8 cellular contexts compared by ENCODE assay signal in genomic region chr9:35657327-35658143, GRCh38. TPM values are rescaled to one million over a fixed set of nuclear protein-coding genes. Genes with fewer than 3 reads are reported as not detected.
DNase-seq lines count a peak whose midpoint lies in the region; ATAC-seq and TF ChIP-seq lines count a peak whose summit lies in the region.

Gene RMRP (minus strand): TSS chr9:35658019.

- H3F3A ChIP-seq in PC-3 (ENCODE audit: low read length, unreplicated experiment) = peaks cover 7% of the 10 kb centered on the region

- peak within 1 kb of the TSS; percentile 98 for H3K4me2 ChIP-seq in PC-3 (ENCODE audit: low read length)

- TF ChIP-seq CTCF in PC-3 (conservative IDR thresholded peaks at IDR 0.05; ENCODE audit: low read depth, low read length) = no peak
- peak; percentile 8 for TF ChIP-seq CTCF in epithelial cell of proximal tubule (conservative IDR thresholded peaks at IDR 0.05; ENCODE audit: low read depth, low read length)

- H3K4me3 ChIP-seq in PC-3 (ENCODE audit: low read length) = peak within 1 kb of the TSS; percentile 96
- H3K4me3 ChIP-seq in epithelial cell of proximal tubule (ENCODE audit: low read depth, low read length) = peak within 1 kb of the TSS; percentile 78

- H3K27ac ChIP-seq in PC-3 (ENCODE audit: low read length) = peak within 1 kb of the TSS; percentile 98

- H3K27me3 ChIP-seq in PC-3 (ENCODE audit: low read length) = no peaks in the 10 kb centered on the region

- POLR2A ChIA-PET in PC-3 (lab: Charles Lee; ENCODE audit: unreplicated experiment) = interaction anchor here (0.6 to 0.8 kb wide), 3 partner anchors 54 to 115 kb away, joined by 3 to 12 read pairs (median 4); no protein-coding TSS in a partner anchor

- peaks cover 29% of the 10 kb centered on the region for H3K79me2 ChIP-seq in PC-3 (ENCODE audit: low read length)

- H2AFZ ChIP-seq in PC-3 (ENCODE audit: low read length) = peak within 1 kb of the TSS; percentile 89

- H4K20me1 ChIP-seq in PC-3 (ENCODE audit: low read length) = no peaks in the 10 kb centered on the region

- no peaks in the 10 kb centered on the region for H3K9me2 ChIP-seq in PC-3 (replicated peaks; ENCODE audit: low read length)

- intact Hi-C loops in PC-3 (cut with micrococcal nuclease) = loop anchor here (2.0 to 10.0 kb wide), 3 partner anchors 40 to 137 kb away; partner anchors contain the start of gene NPR2

- DNase-seq in DMS 273 (lab: John Stamatoyannopoulos, UW; ENCODE audit: unreplicated experiment) = peak; percentile 99
- DNase-seq in PC-3 = peak; percentile 96
- DNase-seq in activated T-cell treated with anti-CD3 and anti-CD28 coated beads, Interleukin-2, amount 50 U/mL, for 1 hour = peak; percentile 86
- DNase-seq in epithelial cell of proximal tubule (ENCODE audit: low read depth) = peak; percentile 95
- peak; percentile 97 for DNase-seq in mucosa of gallbladder (ENCODE audit: low spot score)
- DNase-seq in stimulated activated CD8-positive, alpha-beta memory T cell treated with anti-CD3 and anti-CD28 coated beads, Interleukin-4, amount 100 ng/mL, for 4 hours (ENCODE audit: low read depth in 2 of 2, low spot score in 1 of 2) = peak; percentile 82 to 92

- no TSS peak for BruUV-seq in PC-3 (replicated peaks; lab: Mats Ljungman, UMichigan)

- peaks cover 20% of the 10 kb centered on the region for H3K36me3 ChIP-seq in PC-3 (ENCODE audit: low read depth, low read length)

- H3K9ac ChIP-seq in PC-3 (ENCODE audit: low read length) = peak within 1 kb of the TSS; percentile 97

- peak; percentile 56; the same call in 1 of the 2 replicates for TF ChIP-seq EP300 in Ishikawa (IDR thresholded peaks at IDR 0.05; ENCODE audit: borderline replicate concordance)

- ATAC-seq in GM21576 (IDR thresholded peaks at IDR 0.05; ENCODE audit: unreplicated experiment) (peak; percentile 85), PC-3 (peak; percentile 88)

- CTCF ChIA-PET in PC-3 (lab: Charles Lee) = interaction anchor here (0.6 to 1.1 kb wide), 2 partner anchors 53 to 70 kb away, joined by 3 read pairs; no protein-coding TSS in a partner anchor

- no peaks in the 10 kb centered on the region for H3K9me3 ChIP-seq in PC-3 (ENCODE audit: low read length)

- peaks cover 29% of the 10 kb centered on the region for H3K4me1 ChIP-seq in PC-3 (ENCODE audit: insufficient read depth, low read length)

- no peak; the same call in 1 of the 2 replicates for TF ChIP-seq RAD21 in Ishikawa (IDR thresholded peaks at IDR 0.05; ENCODE audit: low read depth)

TF ChIP-seq in Ishikawa, 13 proteins besides CTCF, POLR2A, EP300 and RAD21:
- TF ChIP-seq NFIC (IDR thresholded peaks at IDR 0.05) (peak; percentile 47; the same call in 1 of the 2 replicates), MAX (IDR thresholded peaks at IDR 0.05) (peak; percentile 99), TAF1 (IDR thresholded peaks at IDR 0.05; ENCODE audit: low read depth) (no peak), FOXM1 (IDR thresholded peaks at IDR 0.05; ENCODE audit: borderline replicate concordance, low read depth) (peak; percentile 47; the same call in 1 of the 2 replicates), REST (IDR thresholded peaks at IDR 0.05; ENCODE audit: low read depth) (no peak), TEAD4 (IDR thresholded peaks at IDR 0.05) (peak; percentile 93), CEBPB (IDR thresholded peaks at IDR 0.05) (peak; percentile 64), EGR1 (IDR thresholded peaks at IDR 0.05) (peak; percentile 88), USF1 (IDR thresholded peaks at IDR 0.05) (peak; percentile 76), TCF12 (IDR thresholded peaks at IDR 0.05; ENCODE audit: low read depth) (peak; percentile 70; the same call in 1 of the 2 replicates), CREB1 (IDR thresholded peaks at IDR 0.05; ENCODE audit: low read depth) (no peak; the same call in 1 of the 2 replicates), ZBTB7A (IDR thresholded peaks at IDR 0.05; ENCODE audit: low read depth) (no peak; the same call in 1 of the 2 replicates), YY1 (IDR thresholded peaks at IDR 0.05; ENCODE audit: low read depth) (peak; percentile 68)

RNA-seq across cellular contexts. Expression of gene RMRP, which starts in this region (rescaled TPM):
- total RNA-seq in PC-3 (2014; rRNA removed) = 23,421 and 36,790 TPM in 2 replicates
- 3,154 and 10,636 TPM in 2 replicates for total RNA-seq in epithelial cell of proximal tubule
- total RNA-seq in mucosa of gallbladder = 17,824 TPM

Comparison
In these comparisons a context has a peak if more than half of its experiments do, and no peak if none do; other contexts are left out.
1. Peak in every context shown above with its lines: DNase-seq, ATAC-seq, H3K4me3 ChIP-seq and H3K27ac ChIP-seq.